Comparison of ENCODE assay signal across 13 cellular contexts in the genomic region with DNA sequence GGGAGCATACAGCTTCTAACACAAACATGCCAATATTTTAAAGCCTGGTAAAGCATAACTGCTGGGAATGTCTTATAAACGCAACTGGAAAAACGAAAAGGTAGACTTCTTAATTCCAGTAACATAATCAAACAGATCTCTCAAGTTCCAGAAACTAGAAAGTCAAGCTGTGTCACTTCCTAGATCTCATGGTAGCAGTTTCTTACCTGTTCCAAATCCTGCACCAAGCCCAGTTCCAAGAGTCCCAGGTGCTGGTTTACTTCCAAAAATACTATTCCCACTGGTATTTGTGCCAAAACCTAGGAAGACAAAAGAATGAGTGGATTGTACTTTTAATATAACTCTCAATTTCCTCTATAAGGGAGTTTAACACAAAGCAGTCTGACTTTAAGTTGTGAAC. TPM values are rescaled to one million over a fixed set of nuclear protein-coding genes. Genes with fewer than 3 reads are reported as not detected.
DNase-seq lines count a peak whose midpoint lies in the region; ATAC-seq and TF ChIP-seq lines count a peak whose summit lies in the region.
"Had no signal": no experiment of that assay in that cellular context is flagged by ENCODE, and none has a peak within 500 bp of the region (broad histone marks: within the 10 kb centered on the region; RNA-seq: fewer than 3 reads in every experiment).

No MANE protein-coding gene starts in this region.

- no peak for ATAC-seq in activated CD4-positive, alpha-beta T cell treated with anti-CD3 and anti-CD28 coated beads for 36 hours
- no peak for ATAC-seq in activated naive CD8-positive, alpha-beta T cell treated with anti-CD3 and anti-CD28 coated beads, Interleukin-2, amount 50 U/mL, for 24 hours
- no peak for ATAC-seq in stimulated activated effector memory CD8-positive, alpha-beta T cell treated with anti-CD3 and anti-CD28 coated beads, Interleukin-12 subunit alpha, Interleukin-12 subunit beta, amount 100 ng/mL, for 72 hours
- no peak for ATAC-seq in HG03342 (IDR thresholded peaks at IDR 0.05; ENCODE audit: unreplicated experiment)

- DNase-seq in activated CD4-positive, alpha-beta T cell treated with anti-CD3 and anti-CD28 coated beads for 36 hours: no peak
- DNase-seq in activated CD4-positive, alpha-beta T cell treated with anti-CD3 and anti-CD28 coated beads, Interleukin-2, amount 10 ng/mL, durations not matched to agents 7 days and 5 days: no peak
- no peak for DNase-seq in activated naive CD8-positive, alpha-beta T cell treated with anti-CD3 and anti-CD28 coated beads for 36 hours
- DNase-seq in activated naive CD8-positive, alpha-beta T cell treated with anti-CD3 and anti-CD28 coated beads, Interleukin-2, amount 50 U/mL, for 24 hours: no peak
- DNase-seq in stimulated activated effector memory CD8-positive, alpha-beta T cell treated with anti-CD3 and anti-CD28 coated beads, Interleukin-12 subunit alpha, Interleukin-12 subunit beta, amount 100 ng/mL, for 72 hours (ENCODE audit: low spot score in 2 of 2): no peak
- no peak for DNase-seq in Calu3
- DNase-seq: Caco-2; CD8-positive, alpha-beta memory T cell; DMS53 had no signal

- peak overlapping the region; percentile 37 for H3K27ac ChIP-seq in VCaP
- H3K27ac ChIP-seq: 22Rv1 had no signal

- H3K9me3 Mint-ChIP-seq in activated CD4-positive, alpha-beta T cell treated with anti-CD3 and anti-CD28 coated beads for 36 hours (ENCODE audit: low read depth): no peaks in the 10 kb centered on the region
- H3K9me3 Mint-ChIP-seq in activated CD4-positive, alpha-beta T cell treated with anti-CD3 and anti-CD28 coated beads, Interleukin-2, amount 10 ng/mL, durations not matched to agents 7 days and 5 days: no peaks in the 10 kb centered on the region
- no peaks in the 10 kb centered on the region for H3K9me3 Mint-ChIP-seq in activated naive CD8-positive, alpha-beta T cell treated with anti-CD3 and anti-CD28 coated beads for 36 hours
- H3K9me3 Mint-ChIP-seq in activated naive CD8-positive, alpha-beta T cell treated with anti-CD3 and anti-CD28 coated beads, Interleukin-2, amount 50 U/mL, for 24 hours: no peaks in the 10 kb centered on the region
- no peaks in the 10 kb centered on the region for H3K9me3 Mint-ChIP-seq in stimulated activated effector memory CD8-positive, alpha-beta T cell treated with anti-CD3 and anti-CD28 coated beads, Interleukin-12 subunit alpha, Interleukin-12 subunit beta, amount 100 ng/mL, for 72 hours
- no peaks in the 10 kb centered on the region for H3K9me3 Mint-ChIP-seq in Calu3 (ENCODE audit: low read depth, unreplicated experiment)
- H3K9me3 Mint-ChIP-seq: CD14-positive monocyte; CD8-positive, alpha-beta memory T cell had no signal

- intact Hi-C loops in activated CD4-positive, alpha-beta T cell treated with anti-CD3 and anti-CD28 coated beads for 36 hours (cut with DNase I, micrococcal nuclease): loop anchor here in 1 of 2 experiments (5.0 kb wide), 1 partner anchor 54 kb away; the partner anchor contains the start of gene PGAP2
- intact Hi-C loops in Calu3 (cut with micrococcal nuclease; ENCODE audit: unreplicated experiment): no loop called here

- POLR2A ChIA-PET in activated CD4-positive, alpha-beta T cell treated with anti-CD3 and anti-CD28 coated beads for 36 hours (lab: Charles Lee): no interaction called here
- POLR2A ChIA-PET in activated CD4-positive, alpha-beta T cell treated with anti-CD3 and anti-CD28 coated beads, Interleukin-2, amount 10 ng/mL, durations not matched to agents 7 days and 5 days (lab: Charles Lee): no interaction called here

- CTCF ChIA-PET in activated CD4-positive, alpha-beta T cell treated with anti-CD3 and anti-CD28 coated beads for 36 hours (lab: Charles Lee): interaction anchor here (0.6 kb wide), 1 partner anchor 54 kb away, joined by 3 read pairs; no protein-coding TSS in a partner anchor
- CTCF ChIA-PET in activated CD4-positive, alpha-beta T cell treated with anti-CD3 and anti-CD28 coated beads, Interleukin-2, amount 10 ng/mL, durations not matched to agents 7 days and 5 days (lab: Charles Lee): interaction anchor here (0.7 to 1.5 kb wide), 3 partner anchors 13 to 20 kb away, joined by 3 to 4 read pairs (median 3); no protein-coding TSS in a partner anchor
- CTCF ChIA-PET in Calu3 (lab: Charles Lee): no interaction called here

- H3K4me3 Mint-ChIP-seq in activated CD4-positive, alpha-beta T cell treated with anti-CD3 and anti-CD28 coated beads for 36 hours: no peak overlapping the region
- no peak overlapping the region for H3K4me3 Mint-ChIP-seq in activated CD4-positive, alpha-beta T cell treated with anti-CD3 and anti-CD28 coated beads, Interleukin-2, amount 10 ng/mL, durations not matched to agents 7 days and 5 days
- H3K4me3 Mint-ChIP-seq in activated naive CD8-positive, alpha-beta T cell treated with anti-CD3 and anti-CD28 coated beads for 36 hours: no peak overlapping the region
- H3K4me3 Mint-ChIP-seq in activated naive CD8-positive, alpha-beta T cell treated with anti-CD3 and anti-CD28 coated beads, Interleukin-2, amount 50 U/mL, for 24 hours: no peak overlapping the region
- no peak overlapping the region for H3K4me3 Mint-ChIP-seq in stimulated activated effector memory CD8-positive, alpha-beta T cell treated with anti-CD3 and anti-CD28 coated beads, Interleukin-12 subunit alpha, Interleukin-12 subunit beta, amount 100 ng/mL, for 72 hours
- H3K4me3 Mint-ChIP-seq in Calu3 (ENCODE audit: low read depth, unreplicated experiment): no peak overlapping the region
- H3K4me3 Mint-ChIP-seq: CD14-positive monocyte; CD8-positive, alpha-beta memory T cell had no signal

- peak overlapping the region; percentile 37 for H3K27ac Mint-ChIP-seq in activated CD4-positive, alpha-beta T cell treated with anti-CD3 and anti-CD28 coated beads for 36 hours
- H3K27ac Mint-ChIP-seq in activated CD4-positive, alpha-beta T cell treated with anti-CD3 and anti-CD28 coated beads, Interleukin-2, amount 10 ng/mL, durations not matched to agents 7 days and 5 days: no peak overlapping the region
- H3K27ac Mint-ChIP-seq in activated naive CD8-positive, alpha-beta T cell treated with anti-CD3 and anti-CD28 coated beads for 36 hours: peak overlapping the region; percentile 43
- H3K27ac Mint-ChIP-seq in activated naive CD8-positive, alpha-beta T cell treated with anti-CD3 and anti-CD28 coated beads, Interleukin-2, amount 50 U/mL, for 24 hours: no peak overlapping the region
- peak overlapping the region; percentile 54 for H3K27ac Mint-ChIP-seq in stimulated activated effector memory CD8-positive, alpha-beta T cell treated with anti-CD3 and anti-CD28 coated beads, Interleukin-12 subunit alpha, Interleukin-12 subunit beta, amount 100 ng/mL, for 72 hours
- no peak overlapping the region for H3K27ac Mint-ChIP-seq in Calu3 (ENCODE audit: unreplicated experiment)

- peaks cover 39% of the 10 kb centered on the region for H3K36me3 Mint-ChIP-seq in activated CD4-positive, alpha-beta T cell treated with anti-CD3 and anti-CD28 coated beads for 36 hours (ENCODE audit: low read depth)
- peaks cover 39% of the 10 kb centered on the region for H3K36me3 Mint-ChIP-seq in activated CD4-positive, alpha-beta T cell treated with anti-CD3 and anti-CD28 coated beads, Interleukin-2, amount 10 ng/mL, durations not matched to agents 7 days and 5 days (ENCODE audit: low read depth)
- peaks cover 23% of the 10 kb centered on the region for H3K36me3 Mint-ChIP-seq in activated naive CD8-positive, alpha-beta T cell treated with anti-CD3 and anti-CD28 coated beads for 36 hours
- H3K36me3 Mint-ChIP-seq in activated naive CD8-positive, alpha-beta T cell treated with anti-CD3 and anti-CD28 coated beads, Interleukin-2, amount 50 U/mL, for 24 hours (ENCODE audit: low read depth): peaks cover 45% of the 10 kb centered on the region
- peaks cover 100% of the 10 kb centered on the region for H3K36me3 Mint-ChIP-seq in stimulated activated effector memory CD8-positive, alpha-beta T cell treated with anti-CD3 and anti-CD28 coated beads, Interleukin-12 subunit alpha, Interleukin-12 subunit beta, amount 100 ng/mL, for 72 hours
- peaks cover 59% of the 10 kb centered on the region for H3K36me3 Mint-ChIP-seq in Calu3 (ENCODE audit: insufficient read depth, unreplicated experiment)

- no peaks in the 10 kb centered on the region for H3K27me3 Mint-ChIP-seq in activated CD4-positive, alpha-beta T cell treated with anti-CD3 and anti-CD28 coated beads for 36 hours
- H3K27me3 Mint-ChIP-seq in activated CD4-positive, alpha-beta T cell treated with anti-CD3 and anti-CD28 coated beads, Interleukin-2, amount 10 ng/mL, durations not matched to agents 7 days and 5 days: no peaks in the 10 kb centered on the region
- H3K27me3 Mint-ChIP-seq in activated naive CD8-positive, alpha-beta T cell treated with anti-CD3 and anti-CD28 coated beads for 36 hours: no peaks in the 10 kb centered on the region
- no peaks in the 10 kb centered on the region for H3K27me3 Mint-ChIP-seq in activated naive CD8-positive, alpha-beta T cell treated with anti-CD3 and anti-CD28 coated beads, Interleukin-2, amount 50 U/mL, for 24 hours
- H3K27me3 Mint-ChIP-seq in Calu3 (ENCODE audit: unreplicated experiment): no peaks in the 10 kb centered on the region
- H3K27me3 Mint-ChIP-seq: CD8-positive, alpha-beta memory T cell had no signal

- no peak for TF ChIP-seq CTCF in VCaP (conservative IDR thresholded peaks at IDR 0.05)
- TF ChIP-seq CTCF in Calu3 (IDR thresholded peaks at IDR 0.05; ENCODE audit: unreplicated experiment): no peak

- H3K4me1 Mint-ChIP-seq in activated CD4-positive, alpha-beta T cell treated with anti-CD3 and anti-CD28 coated beads for 36 hours: peaks cover 1% of the 10 kb centered on the region
- H3K4me1 Mint-ChIP-seq in activated CD4-positive, alpha-beta T cell treated with anti-CD3 and anti-CD28 coated beads, Interleukin-2, amount 10 ng/mL, durations not matched to agents 7 days and 5 days: no peaks in the 10 kb centered on the region
- H3K4me1 Mint-ChIP-seq in activated naive CD8-positive, alpha-beta T cell treated with anti-CD3 and anti-CD28 coated beads for 36 hours: no peaks in the 10 kb centered on the region
- no peaks in the 10 kb centered on the region for H3K4me1 Mint-ChIP-seq in activated naive CD8-positive, alpha-beta T cell treated with anti-CD3 and anti-CD28 coated beads, Interleukin-2, amount 50 U/mL, for 24 hours
- H3K4me1 Mint-ChIP-seq in stimulated activated effector memory CD8-positive, alpha-beta T cell treated with anti-CD3 and anti-CD28 coated beads, Interleukin-12 subunit alpha, Interleukin-12 subunit beta, amount 100 ng/mL, for 72 hours: no peaks in the 10 kb centered on the region
- H3K4me1 Mint-ChIP-seq in Calu3 (ENCODE audit: low read depth, unreplicated experiment): no peaks in the 10 kb centered on the region
- H3K4me1 Mint-ChIP-seq: CD8-positive, alpha-beta memory T cell had no signal

- no TSS peak for BruUV-seq in Calu3 (replicated peaks; lab: Mats Ljungman, UMichigan)

RNA-seq across cellular contexts. Expression of gene NUP98, which starts 44.2 kb away (rescaled TPM):
- 100 to 1,000 TPM in 1 of 2 experiments, 10 to 100 TPM in 1; 96.0 to 134 TPM for total RNA-seq in activated CD4-positive, alpha-beta T cell treated with anti-CD3 and anti-CD28 coated beads for 36 hours
- 100 to 1,000 TPM in 1 of 2 experiments, 10 to 100 TPM in 1; 94.7 to 116 TPM for total RNA-seq in activated CD4-positive, alpha-beta T cell treated with anti-CD3 and anti-CD28 coated beads, Interleukin-2, amount 10 ng/mL, durations not matched to agents 7 days and 5 days
- 100 to 1,000 TPM in 1 of 2 experiments, 10 to 100 TPM in 1; 98.1 to 115 TPM for total RNA-seq in activated naive CD8-positive, alpha-beta T cell treated with anti-CD3 and anti-CD28 coated beads for 36 hours
- total RNA-seq in Calu3 (2022): 114 and 126 TPM in 2 replicates

RNA-seq across cellular contexts. Expression of gene PGAP2, which starts 55.2 kb away (rescaled TPM):
- total RNA-seq in activated CD4-positive, alpha-beta T cell treated with anti-CD3 and anti-CD28 coated beads for 36 hours: 10 to 100 TPM; 33.6 to 39.2 TPM
- 10 to 100 TPM; 30.0 to 30.9 TPM for total RNA-seq in activated CD4-positive, alpha-beta T cell treated with anti-CD3 and anti-CD28 coated beads, Interleukin-2, amount 10 ng/mL, durations not matched to agents 7 days and 5 days
- 10 to 100 TPM; 35.4 to 35.6 TPM for total RNA-seq in activated naive CD8-positive, alpha-beta T cell treated with anti-CD3 and anti-CD28 coated beads for 36 hours
- 35.2 and 38.0 TPM in 2 replicates for total RNA-seq in Calu3 (2022)

Comparison
In these comparisons a context has a peak if more than half of its experiments do, and no peak if none do; other contexts are left out.
1. H3K27ac Mint-ChIP-seq: peak in activated CD4-positive, alpha-beta T cell treated with anti-CD3 and anti-CD28 coated beads for 36 hours (single experiment), activated naive CD8-positive, alpha-beta T cell treated with anti-CD3 and anti-CD28 coated beads for 36 hours (single experiment) and stimulated activated effector memory CD8-positive, alpha-beta T cell treated with anti-CD3 and anti-CD28 coated beads, Interleukin-12 subunit alpha, Interleukin-12 subunit beta, amount 100 ng/mL, for 72 hours (single experiment); none in activated CD4-positive, alpha-beta T cell treated with anti-CD3 and anti-CD28 coated beads, Interleukin-2, amount 10 ng/mL, durations not matched to agents 7 days and 5 days (single experiment), activated naive CD8-positive, alpha-beta T cell treated with anti-CD3 and anti-CD28 coated beads, Interleukin-2, amount 50 U/mL, for 24 hours (single experiment) and Calu3 (single experiment).